11 cellular contexts compared by ENCODE assay signal in genomic region chr16:50603206-50604064, GRCh38. TPM values are rescaled to one million over a fixed set of nuclear protein-coding genes. Genes with fewer than 3 reads are reported as not detected.
DNase-seq lines count a peak whose midpoint lies in the region; ATAC-seq and TF ChIP-seq lines count a peak whose summit lies in the region.
"Had no signal": no experiment of that assay in that cellular context is flagged by ENCODE, and none has a peak within 500 bp of the region (broad histone marks: within the 10 kb centered on the region; RNA-seq: fewer than 3 reads in every experiment).

No MANE protein-coding gene starts in this region.

- TF ChIP-seq POLR2A in heart left ventricle (IDR thresholded peaks at IDR 0.05) = no peak

- POLR2A ChIA-PET in CD8-positive, alpha-beta T cell (lab: Charles Lee) = interaction anchor here (0.6 kb wide), 1 partner anchor 20 kb away, joined by 3 read pairs; no protein-coding TSS in a partner anchor

- H3K36me3 Mint-ChIP-seq in CD8-positive, alpha-beta T cell = peaks cover 5% of the 10 kb centered on the region
- no peaks in the 10 kb centered on the region for H3K36me3 Mint-ChIP-seq in activated T-cell treated with anti-CD3 and anti-CD28 coated beads, Interleukin-2, amount 50 U/mL, for 72 hours (ENCODE audit: insufficient read depth in 2 of 2)
- H3K36me3 Mint-ChIP-seq: memory B cell had no signal

- H3K9me3 ChIP-seq in CD8-positive, alpha-beta T cell (ENCODE audit: low read length) = no peaks in the 10 kb centered on the region
- H3K9me3 ChIP-seq in heart left ventricle (no peaks in the 10 kb centered on the region), psoas muscle (no peaks in the 10 kb centered on the region)

- H3K9me3 Mint-ChIP-seq in CD8-positive, alpha-beta T cell = no peaks in the 10 kb centered on the region
- H3K9me3 Mint-ChIP-seq in activated T-cell treated with anti-CD3 and anti-CD28 coated beads, Interleukin-2, amount 50 U/mL, for 72 hours = no peaks in the 10 kb centered on the region
- H3K9me3 Mint-ChIP-seq: memory B cell had no signal

- peak in 1 of 7 experiments; percentile 11 for DNase-seq in CD8-positive, alpha-beta T cell
- DNase-seq in heart left ventricle (peak in 1 of 5 donors; percentile 49), psoas muscle (no peak), NCI-H146 treated with DMSO at 0.1 percent for 48 hours (lab: John Stamatoyannopoulos, UW; ENCODE audit: unreplicated experiment) (no peak)
- no peak for DNase-seq in activated T-cell treated with anti-CD3 and anti-CD28 coated beads, Interleukin-2, amount 50 U/mL, for 72 hours
- DNase-seq: activated CD8-positive, alpha-beta memory T cell treated with anti-CD3 and anti-CD28 coated beads, Interleukin-2, amount 50 U/mL, for 48 hours; NCI-H2081 treated with DMSO at 0.1 percent for 48 hours had no signal

- H3K36me3 ChIP-seq in CD8-positive, alpha-beta T cell (ENCODE audit: insufficient read depth, low read length) = no peaks in the 10 kb centered on the region
- H3K36me3 ChIP-seq in heart left ventricle = no peaks in the 10 kb centered on the region
- H3K36me3 ChIP-seq in psoas muscle (ENCODE audit: insufficient read depth in 1 of 2, low read depth in 1 of 2) = no peaks in the 10 kb centered on the region

- CTCF ChIA-PET in CD8-positive, alpha-beta T cell (lab: Charles Lee) = interaction anchor here (0.9 to 1.2 kb wide), 2 partner anchors 11 to 161 kb away, joined by 3 to 5 read pairs; no protein-coding TSS in a partner anchor

- no peak for ATAC-seq in CD8-positive, alpha-beta T cell
- peak; percentile 64 to 93 (median 76) for ATAC-seq in heart left ventricle
- ATAC-seq in psoas muscle = peak in 1 of 4 donors; percentile 16
- no peak for ATAC-seq in GM19328 (IDR thresholded peaks at IDR 0.05; ENCODE audit: unreplicated experiment)
- ATAC-seq in GM19397 (IDR thresholded peaks at IDR 0.05; ENCODE audit: unreplicated experiment) = no peak
- ATAC-seq in activated T-cell treated with anti-CD3 and anti-CD28 coated beads, Interleukin-2, amount 50 U/mL, for 72 hours (replicated peaks in 1 of 2) = no peak

- H3K4me1 ChIP-seq in CD8-positive, alpha-beta T cell (ENCODE audit: insufficient read depth, low read length) = peaks cover 25% of the 10 kb centered on the region
- H3K4me1 ChIP-seq in heart left ventricle (peaks cover 0 to 41% (median 14%) of the 10 kb centered on the region in 12 donors), psoas muscle (no peaks in the 10 kb centered on the region)

- H3K27ac ChIP-seq in CD8-positive, alpha-beta T cell (ENCODE audit: low read depth, low read length) = no peak overlapping the region
- H3K27ac ChIP-seq in VCaP (peak overlapping the region; percentile 34), heart left ventricle (peak overlapping the region in 5 of 12 donors; percentile 26 to 89 (median 34)), psoas muscle (peak overlapping the region; percentile 16)

- H3K4me1 Mint-ChIP-seq in CD8-positive, alpha-beta T cell (ENCODE audit: low read depth) = peaks cover 30% of the 10 kb centered on the region
- H3K4me1 Mint-ChIP-seq in activated T-cell treated with anti-CD3 and anti-CD28 coated beads, Interleukin-2, amount 50 U/mL, for 72 hours (ENCODE audit: low read depth) = peaks cover 32% of the 10 kb centered on the region
- H3K4me1 Mint-ChIP-seq: memory B cell had no signal

- H3K27ac Mint-ChIP-seq in CD8-positive, alpha-beta T cell = no peak overlapping the region
- H3K27ac Mint-ChIP-seq in activated T-cell treated with anti-CD3 and anti-CD28 coated beads, Interleukin-2, amount 50 U/mL, for 72 hours = no peak overlapping the region
- H3K27ac Mint-ChIP-seq: memory B cell had no signal

- H3K27me3 ChIP-seq in CD8-positive, alpha-beta T cell (ENCODE audit: insufficient read depth, low read length) = no peaks in the 10 kb centered on the region
- H3K27me3 ChIP-seq in heart left ventricle = no peaks in the 10 kb centered on the region
- no peaks in the 10 kb centered on the region for H3K27me3 ChIP-seq in psoas muscle (ENCODE audit: insufficient read depth in 3 of 3, low read length in 2 of 3)

- H3K27me3 Mint-ChIP-seq in CD8-positive, alpha-beta T cell (ENCODE audit: low read depth) = no peaks in the 10 kb centered on the region
- H3K27me3 Mint-ChIP-seq in activated T-cell treated with anti-CD3 and anti-CD28 coated beads, Interleukin-2, amount 50 U/mL, for 72 hours (ENCODE audit: low read depth) = no peaks in the 10 kb centered on the region
- H3K27me3 Mint-ChIP-seq: memory B cell had no signal

- peak overlapping the region; percentile 15 for H3K4me3 Mint-ChIP-seq in CD8-positive, alpha-beta T cell
- H3K4me3 Mint-ChIP-seq in activated T-cell treated with anti-CD3 and anti-CD28 coated beads, Interleukin-2, amount 50 U/mL, for 72 hours = no peak overlapping the region
- H3K4me3 Mint-ChIP-seq: memory B cell had no signal

- TF ChIP-seq CTCF in CD8-positive, alpha-beta T cell (IDR thresholded peaks at IDR 0.05) = no peak
- TF ChIP-seq CTCF in VCaP (conservative IDR thresholded peaks at IDR 0.05) (no peak), heart left ventricle (IDR thresholded peaks at IDR 0.05) (no peak), psoas muscle (IDR thresholded peaks at IDR 0.05) (no peak)

- intact Hi-C loops in CD8-positive, alpha-beta T cell (cut with DNase I, micrococcal nuclease) = loop anchor here in 1 of 2 experiments (5.0 kb wide), 1 partner anchor 144 kb away; no protein-coding TSS in a partner anchor
- intact Hi-C loops in heart left ventricle (cut with DNase I) (loop anchor here in 1 of 10 donors (10.0 kb wide), 1 partner anchor 201 kb away; no protein-coding TSS in a partner anchor), psoas muscle (cut with DNase I) (no loop called here)

- no peak overlapping the region for H3K4me3 ChIP-seq in CD8-positive, alpha-beta T cell (ENCODE audit: low read depth, low read length)
- H3K4me3 ChIP-seq in heart left ventricle = no peak overlapping the region
- no peak overlapping the region for H3K4me3 ChIP-seq in psoas muscle

- WGBS in heart left ventricle, 4 donors = 43 to 47% (median 44%) methylated on average over 16 to 18 of the region's 18 CpGs
- 37 to 57% (median 48%) methylated on average over 18 of the region's 18 CpGs for WGBS in psoas muscle, 3 donors

RNA-seq across cellular contexts. Expression of gene NKD1, which starts 55.2 kb away (rescaled TPM):
- total RNA-seq in CD8-positive, alpha-beta T cell = 1 to 10 TPM; 6.0 to 7.5 TPM
- total RNA-seq in heart left ventricle = 1 to 10 TPM in 1 of 9 donors, under 1 TPM in 8; 0.05 to 1.0 (median 0.26) TPM
- under 1 TPM; 0.23 to 0.32 TPM for polyA plus RNA-seq in heart left ventricle
- total RNA-seq in psoas muscle = under 1 TPM; 0.22 to 0.45 (median 0.34) TPM
- under 1 TPM; 0.04 to 0.16 (median 0.08) TPM for polyA plus RNA-seq in psoas muscle
- total RNA-seq in activated T-cell treated with anti-CD3 and anti-CD28 coated beads, Interleukin-2, amount 50 U/mL, for 72 hours = 1 to 10 TPM in 1 of 2 donors, under 1 TPM in 1; 0.96 to 2.4 TPM

Comparison
In these comparisons a context has a peak if more than half of its experiments do, and no peak if none do; other contexts are left out.
1. ATAC-seq: peak in heart left ventricle (4 of 4); none in CD8-positive, alpha-beta T cell (single experiment), GM19328 (single experiment), GM19397 (single experiment) and activated T-cell treated with anti-CD3 and anti-CD28 coated beads, Interleukin-2, amount 50 U/mL, for 72 hours (0 of 2).